8 cellular contexts compared by ENCODE assay signal in genomic region chr9:74498616-74499095, GRCh38. TPM values are rescaled to one million over a fixed set of nuclear protein-coding genes. Genes with fewer than 3 reads are reported as not detected.
DNase-seq lines count a peak whose midpoint lies in the region; ATAC-seq and TF ChIP-seq lines count a peak whose summit lies in the region.

No MANE protein-coding gene starts in this region.

- peak overlapping the region; percentile 83 to 99 (median 92) for H3K4me3 Mint-ChIP-seq in naive B cell

- peaks cover 0 to 4% (median 0%) of the 10 kb centered on the region in 7 donors for H3K9me3 Mint-ChIP-seq in naive B cell

- H3K9ac ChIP-seq in HUES64 (ENCODE audit: low read depth, low read length) = 0 out of 2 replicates have a peak overlapping the region, but pooled peaks have one; percentile 17

- POLR2A ChIA-PET in A673 (lab: Charles Lee; ENCODE audit: low non-redundant PET) = interaction anchor here (0.7 kb wide), 1 partner anchor 41 kb away, joined by 7 read pairs; no protein-coding TSS in a partner anchor

- H3K9me3 ChIP-seq in A673 (ENCODE audit: low read depth, low read length, poor library complexity, severe bottlenecking) (no peaks in the 10 kb centered on the region), HUES64 (ENCODE audit: insufficient read depth, low read depth, low read length) (no peaks in the 10 kb centered on the region)

- H3K27ac ChIP-seq in A673 (ENCODE audit: low read depth, low read length, poor library complexity, severe bottlenecking) (no peak overlapping the region), HUES64 (ENCODE audit: low read depth, low read length) (no peak overlapping the region)

- H3K36me3 ChIP-seq in A673 (ENCODE audit: insufficient read depth, low read length, poor library complexity, severe bottlenecking) = no peaks in the 10 kb centered on the region
- no peaks in the 10 kb centered on the region for H3K36me3 ChIP-seq in HUES64 (ENCODE audit: insufficient read depth, low read length)

- under 1% methylated on average over 34 of the region's 34 CpGs for WGBS in HUES64

- no peak for TF ChIP-seq CTCF in A673 (conservative IDR thresholded peaks at IDR 0.05; ENCODE audit: low read depth, low read length)

- H3K4me3 ChIP-seq in A673 (ENCODE audit: low read depth, low read length, poor library complexity, severe bottlenecking) = peak overlapping the region; percentile 40
- H3K4me3 ChIP-seq in HUES64 (ENCODE audit: low read length) = peak overlapping the region; percentile 72

- H3K4me1 ChIP-seq in A673 (ENCODE audit: insufficient read depth, low read length, poor library complexity, severe bottlenecking) (peaks cover 10% of the 10 kb centered on the region), HUES64 (ENCODE audit: insufficient read depth, low read length) (peaks cover 35% of the 10 kb centered on the region)

- DNase-seq in A673 (ENCODE audit: low spot score) = no peak
- DNase-seq in ecto neural progenitor cell (ENCODE audit: low spot score) = peak; percentile 67
- DNase-seq in naive B cell = no peak
- no peak for DNase-seq in Kasumi-1 (lab: John Stamatoyannopoulos, UW)
- no peak for DNase-seq in globus pallidus (ENCODE audit: low spot score)
- no peak for DNase-seq in DMS153 (lab: John Stamatoyannopoulos, UW)

- no TSS peak for BruUV-seq in A673 (replicated peaks; lab: Mats Ljungman, UMichigan)

- peaks cover 44 to 62% (median 57%) of the 10 kb centered on the region in 3 donors for H3K27me3 Mint-ChIP-seq in naive B cell

- peaks cover 26 to 45% (median 39%) of the 10 kb centered on the region in 3 donors for H3K4me1 Mint-ChIP-seq in naive B cell

- CTCF ChIA-PET in A673 (lab: Charles Lee) = no interaction called here

- H3K27me3 ChIP-seq in A673 (replicated peaks; ENCODE audit: insufficient read depth, low read depth, low read length, poor library complexity) = peaks cover 91% of the 10 kb centered on the region
- peaks cover 80% of the 10 kb centered on the region for H3K27me3 ChIP-seq in HUES64 (ENCODE audit: insufficient read depth, low read length)

- intact Hi-C loops in A673 (cut with micrococcal nuclease; ENCODE audit: unreplicated experiment) = loop anchor here (10.0 kb wide), 1 partner anchor 56 kb away; no protein-coding TSS in a partner anchor

- peaks cover 0 to 26% of the 10 kb centered on the region in 2 donors for H3K36me3 Mint-ChIP-seq in naive B cell

- ATAC-seq in naive B cell (ENCODE audit: low read depth in 2 of 2) = no peak
- no peak for ATAC-seq in HG02759 (IDR thresholded peaks at IDR 0.05; ENCODE audit: unreplicated experiment)

- peak overlapping the region in 2 of 6 donors; percentile 61 to 72 for H3K27ac Mint-ChIP-seq in naive B cell

RNA-seq across cellular contexts. Expression of gene RORB, which starts 1.5 kb away (rescaled TPM):
- total RNA-seq in A673 (2021) = 0.02 TPM in 1 of 2 replicates, not detected in the other
- polyA plus RNA-seq in HUES64 (2013, experiment 1 of 2) = 1.3 TPM
- polyA plus RNA-seq in HUES64 (2013, experiment 2 of 2) = 1.1 TPM
- polyA plus RNA-seq in naive B cell (ENCODE audit: low read depth in 6 of 6) = not detected
